Comparison of ENCODE assay signal across 2 cellular contexts in genomic region chr2:116537811-116538210, GRCh38.
"Had no signal": no experiment of that assay in that cellular context is flagged by ENCODE, and none has a peak within 500 bp of the region (broad histone marks: within the 10 kb centered on the region; RNA-seq: fewer than 3 reads in every experiment).

No MANE protein-coding gene starts in this region.

- DNase-seq: GDM1, GF-D8 had no signal
